In genomic region chr22:29456211-29456671, GRCh38 we compare ENCODE assay signal across 29 cellular contexts. TPM values are rescaled to one million over a fixed set of nuclear protein-coding genes. Genes with fewer than 3 reads are reported as not detected.
DNase-seq lines count a peak whose midpoint lies in the region; ATAC-seq, FAIRE-seq and TF ChIP-seq lines count a peak whose summit lies in the region.
"Had no signal": no experiment of that assay in that cellular context is flagged by ENCODE, and none has a peak within 500 bp of the region (broad histone marks: within the 10 kb centered on the region; RNA-seq: fewer than 3 reads in every experiment).

No MANE protein-coding gene starts in this region.

- no peak for TF ChIP-seq CTCF in GM23338 (conservative IDR thresholded peaks at IDR 0.05; ENCODE audit: low read depth in 2 of 2)
- TF ChIP-seq CTCF in chondrocyte (IDR thresholded peaks at IDR 0.05), result no peak
- TF ChIP-seq CTCF in HepG2 (CRISPR knock-in tag; IDR thresholded peaks at IDR 0.05), result no peak
- no peak for TF ChIP-seq CTCF in body of pancreas (IDR thresholded peaks at IDR 0.05)
- no peak for TF ChIP-seq CTCF in Calu3 (IDR thresholded peaks at IDR 0.05; ENCODE audit: unreplicated experiment)

- TF ChIP-seq RAD21 in HepG2 (CRISPR knock-in tag; IDR thresholded peaks at IDR 0.05), result no peak

- no peaks in the 10 kb centered on the region for H3K36me3 Mint-ChIP-seq in GM23338 (ENCODE audit: low read depth)
- no peaks in the 10 kb centered on the region for H3K36me3 Mint-ChIP-seq in chondrocyte (ENCODE audit: low read depth)
- no peaks in the 10 kb centered on the region for H3K36me3 Mint-ChIP-seq in Calu3 (ENCODE audit: insufficient read depth, unreplicated experiment)
- H3K36me3 Mint-ChIP-seq: activated naive CD8-positive, alpha-beta T cell treated with anti-CD3 and anti-CD28 coated beads for 36 hours; brain had no signal

- WGBS in HepG2 (ENCODE audit: low lambda C conversion rate), result 35% methylated on average over 3 of the region's 9 CpGs
- WGBS in body of pancreas, 2 donors, result 68 to 76% methylated on average over 9 of the region's 9 CpGs

- H3K9me3 Mint-ChIP-seq in GM23338 (no peaks in the 10 kb centered on the region), chondrocyte (ENCODE audit: low read depth) (no peaks in the 10 kb centered on the region), Calu3 (ENCODE audit: low read depth, unreplicated experiment) (no peaks in the 10 kb centered on the region)
- H3K9me3 Mint-ChIP-seq: activated naive CD8-positive, alpha-beta T cell treated with anti-CD3 and anti-CD28 coated beads for 36 hours; brain; stimulated activated naive CD8-positive, alpha-beta T cell treated with anti-CD3 and anti-CD28 coated beads, Interleukin-15, Interleukin-2, amounts not matched to agents 100 ng/mL and 50 ng/mL, for 24 hours had no signal

- H2AFZ ChIP-seq in GM23338 (no peak overlapping the region), HepG2 (ENCODE audit: low read length) (no peak overlapping the region)

- peaks cover 1% of the 10 kb centered on the region for H3K27me3 Mint-ChIP-seq in GM23338 (ENCODE audit: insufficient read depth, low read depth, poor library complexity)
- no peaks in the 10 kb centered on the region for H3K27me3 Mint-ChIP-seq in chondrocyte (ENCODE audit: low read depth)
- H3K27me3 Mint-ChIP-seq in Calu3 (ENCODE audit: unreplicated experiment), result no peaks in the 10 kb centered on the region
- H3K27me3 Mint-ChIP-seq: activated naive CD8-positive, alpha-beta T cell treated with anti-CD3 and anti-CD28 coated beads for 36 hours; brain; stimulated activated naive CD8-positive, alpha-beta T cell treated with anti-CD3 and anti-CD28 coated beads, Interleukin-15, Interleukin-2, amounts not matched to agents 100 ng/mL and 50 ng/mL, for 24 hours; T-helper 17 cell had no signal

- H3K4me1 ChIP-seq in GM23338 (ENCODE audit: insufficient read depth) (no peaks in the 10 kb centered on the region), HepG2 (ENCODE audit: insufficient read depth, low read length) (no peaks in the 10 kb centered on the region), body of pancreas (no peaks in the 10 kb centered on the region)
- H3K4me1 ChIP-seq: HAP-1, left lung, psoas muscle, upper lobe of left lung had no signal

- H4K20me1 ChIP-seq in GM23338 (replicated peaks; ENCODE audit: insufficient read depth) (no peaks in the 10 kb centered on the region), HepG2 (ENCODE audit: insufficient read depth, low read length) (no peaks in the 10 kb centered on the region)

- H3K27ac Mint-ChIP-seq in GM23338 (no peak overlapping the region), chondrocyte (ENCODE audit: unreplicated experiment) (peak overlapping the region; percentile 96), Calu3 (ENCODE audit: unreplicated experiment) (no peak overlapping the region)
- H3K27ac Mint-ChIP-seq: activated naive CD8-positive, alpha-beta T cell treated with anti-CD3 and anti-CD28 coated beads for 36 hours; stimulated activated naive CD8-positive, alpha-beta T cell treated with anti-CD3 and anti-CD28 coated beads, Interleukin-15, Interleukin-2, amounts not matched to agents 100 ng/mL and 50 ng/mL, for 24 hours; T-helper 17 cell had no signal

- H3K4me1 Mint-ChIP-seq in GM23338, result peaks cover 2% of the 10 kb centered on the region; the same call in 1 of the 3 replicates
- peaks cover 34% of the 10 kb centered on the region for H3K4me1 Mint-ChIP-seq in chondrocyte (ENCODE audit: low read depth)
- no peaks in the 10 kb centered on the region for H3K4me1 Mint-ChIP-seq in Calu3 (ENCODE audit: low read depth, unreplicated experiment)
- H3K4me1 Mint-ChIP-seq: activated naive CD8-positive, alpha-beta T cell treated with anti-CD3 and anti-CD28 coated beads for 36 hours; brain; T-helper 17 cell had no signal

- CTCF ChIA-PET in HepG2 (lab: Yijun Ruan, JAX; ENCODE audit: low intra/inter-chr PET ratio, low total read pairs), result no interaction called here
- CTCF ChIA-PET in Calu3 (lab: Charles Lee), result no interaction called here

- H3K27me3 ChIP-seq in GM23338 (ENCODE audit: insufficient read depth), result no peaks in the 10 kb centered on the region
- peaks cover 2 to 10% of the 10 kb centered on the region in 2 experiments; a peak in 3 of 5 replicates for H3K27me3 ChIP-seq in HepG2 (ENCODE audit: control insufficient read depth in 1 of 2, insufficient read depth in 2 of 2, low read length in 2 of 2)
- no peaks in the 10 kb centered on the region for H3K27me3 ChIP-seq in body of pancreas
- H3K27me3 ChIP-seq: left lung, upper lobe of left lung had no signal

- no peak overlapping the region for H3K4me2 ChIP-seq in GM23338
- no peak overlapping the region for H3K4me2 ChIP-seq in HepG2 (ENCODE audit: low read depth, low read length)

- H3K9me3 ChIP-seq in HepG2 (ENCODE audit: low read length), result no peaks in the 10 kb centered on the region
- H3K9me3 ChIP-seq in body of pancreas, result no peaks in the 10 kb centered on the region
- H3K9me3 ChIP-seq: HAP-1, left lung, psoas muscle, upper lobe of left lung had no signal

- H3K27ac ChIP-seq in GM23338 (ENCODE audit: low read depth) (no peak overlapping the region), HepG2 (ENCODE audit: extremely low read length, insufficient read depth, low read length) (no peak overlapping the region), body of pancreas (no peak overlapping the region)
- H3K27ac ChIP-seq: C4-2B, coronary artery, left lung, psoas muscle, SK-N-MC, upper lobe of left lung had no signal

- FAIRE-seq in HepG2 (lab: Jason Lieb, UNC), result no peak

- no peaks in the 10 kb centered on the region for H3K36me3 ChIP-seq in GM23338 (ENCODE audit: insufficient read depth)
- no peaks in the 10 kb centered on the region for H3K36me3 ChIP-seq in HepG2 (replicated peaks in 1 of 2; ENCODE audit: control insufficient read depth in 1 of 2, insufficient read depth in 2 of 2, low read length in 2 of 2)
- no peaks in the 10 kb centered on the region for H3K36me3 ChIP-seq in body of pancreas (replicated peaks in 1 of 2; ENCODE audit: insufficient read depth in 1 of 2, low read depth in 2 of 2)
- H3K36me3 ChIP-seq: HAP-1, left lung, upper lobe of left lung had no signal

- no peaks in the 10 kb centered on the region for H3F3A ChIP-seq in GM23338 (replicated peaks; ENCODE audit: low read depth)

- peak; percentile 36 for DNase-seq in GM23338 (ENCODE audit: low spot score)
- peak; percentile 36 for DNase-seq in chondrocyte (ENCODE audit: low spot score)
- no peak for DNase-seq in HepG2 (ENCODE audit: low spot score)
- peak; percentile 39 for DNase-seq in retina
- no peak for DNase-seq in body of pancreas
- DNase-seq in Calu3, result no peak
- DNase-seq in OCI-M2 (lab: John Stamatoyannopoulos, UW; ENCODE audit: unreplicated experiment), result no peak
- DNase-seq: ACHN; activated CD4-positive, alpha-beta T cell treated with anti-CD3 and anti-CD28 coated beads, Interleukin-2, amount 50 U/mL, for 1 hour; activated naive CD8-positive, alpha-beta T cell treated with anti-CD3 and anti-CD28 coated beads for 36 hours; GDM1; head of caudate nucleus; KBM-7; left lung; midbrain; NCI-H1694; NCI-H526; psoas muscle; RPMI8226; stimulated activated CD4-positive, alpha-beta T cell treated with anti-CD3 and anti-CD28 coated beads, Interleukin-4, amount 100 ng/mL, for 1 hour; T-helper 17 cell; upper lobe of left lung had no signal

- H3K4me3 ChIP-seq in GM23338, result no peak overlapping the region
- H3K4me3 ChIP-seq in HepG2 (replicated peaks in 1 of 3; ENCODE audit: insufficient read depth in 1 of 3, low read depth in 2 of 3, low read length in 3 of 3), result no peak overlapping the region
- H3K4me3 ChIP-seq in body of pancreas, result no peak overlapping the region
- H3K4me3 ChIP-seq: coronary artery, HAP-1, left lung, psoas muscle, SK-N-MC, upper lobe of left lung had no signal

- ATAC-seq in GM23338, result peak; percentile 15; the same call in 2 of the 3 replicates
- no peak for ATAC-seq in HepG2
- no peak for ATAC-seq in HG02973 (IDR thresholded peaks at IDR 0.05; ENCODE audit: unreplicated experiment)
- ATAC-seq in body of pancreas, result no peak
- ATAC-seq: left lung, psoas muscle, T-helper 17 cell had no signal

- H3K9me2 ChIP-seq in GM23338 (ENCODE audit: insufficient read depth), result no peaks in the 10 kb centered on the region

- TF ChIP-seq POLR2A in HepG2 (IDR thresholded peaks at IDR 0.05; ENCODE audit: insufficient read depth in 1 of 2, low read depth in 2 of 2, low read length in 2 of 2) (no peak), body of pancreas (IDR thresholded peaks at IDR 0.05) (no peak)

- POLR2A ChIA-PET in HepG2 (lab: Yijun Ruan, JAX), result no interaction called here

- H3K79me2 ChIP-seq in GM23338 (replicated peaks; ENCODE audit: insufficient read depth) (no peaks in the 10 kb centered on the region), HepG2 (ENCODE audit: insufficient read depth, low read length) (no peaks in the 10 kb centered on the region)

- BruUV-seq in HepG2 (replicated peaks; lab: Mats Ljungman, UMichigan) (no TSS peak), Calu3 (replicated peaks; lab: Mats Ljungman, UMichigan) (no TSS peak)

- intact Hi-C loops in HepG2 (cut with micrococcal nuclease; ENCODE audit: unreplicated experiment), result no loop called here
- intact Hi-C loops in body of pancreas (cut with DNase I), result no loop called here
- intact Hi-C loops in Calu3 (cut with micrococcal nuclease; ENCODE audit: unreplicated experiment), result no loop called here

- TF ChIP-seq EP300 in HepG2 (IDR thresholded peaks at IDR 0.05; ENCODE audit: low read depth in 2 of 2, low read length in 2 of 2) (no peak), HepG2 (CRISPR knock-in tag; IDR thresholded peaks at IDR 0.05; ENCODE audit: borderline replicate concordance) (no peak)

- no peak overlapping the region for H3K9ac ChIP-seq in HepG2 (ENCODE audit: insufficient read depth, low read depth, low read length)

- H3K4me3 Mint-ChIP-seq in GM23338, result no peak overlapping the region
- H3K4me3 Mint-ChIP-seq in chondrocyte (ENCODE audit: unreplicated experiment), result peak overlapping the region; percentile 27
- no peak overlapping the region for H3K4me3 Mint-ChIP-seq in Calu3 (ENCODE audit: low read depth, unreplicated experiment)
- H3K4me3 Mint-ChIP-seq: activated naive CD8-positive, alpha-beta T cell treated with anti-CD3 and anti-CD28 coated beads for 36 hours; brain; stimulated activated naive CD8-positive, alpha-beta T cell treated with anti-CD3 and anti-CD28 coated beads, Interleukin-15, Interleukin-2, amounts not matched to agents 100 ng/mL and 50 ng/mL, for 24 hours; T-helper 17 cell had no signal

- in situ Hi-C loops in HepG2 (cut with HindIII; ENCODE audit: extremely low pct_ligation_motif_present, low pct_unique_long_range_greater_than_20kb), result no loop called here

RNA-seq across cellular contexts. Expression of gene RFPL1, which starts 17.9 kb away (rescaled TPM):
- not detected in 2 replicates for total RNA-seq in GM23338 (2014; rRNA removed; shearing (Covaris generic))
- polyA plus RNA-seq in GM23338 (2016; fragmentation: Nextera tagmentation; extraction: Ambion mirVana) (not detected in 2 replicates), HepG2 (2011; rRNA removed) (not detected in 2 replicates)
- total RNA-seq in chondrocyte (not detected in 3 replicates), HepG2 (2016; rRNA removed; fragmentation: Illumina TruSeq; extraction: Trizol) (not detected in 2 replicates), body of pancreas (not detected), Calu3 (2022) (not detected in 2 replicates)
- total RNA-seq in HepG2 (2016; cell fraction: cytosol; rRNA removed; fragmentation: Illumina TruSeq; extraction: Trizol; ENCODE audit: low read depth), result not detected in 2 replicates
- not detected in 2 replicates for total RNA-seq in HepG2 (2016; cell fraction: insoluble cytoplasmic fraction; rRNA removed; fragmentation: Illumina TruSeq; extraction: Trizol)
- total RNA-seq in HepG2 (2016; cell fraction: membrane; rRNA removed; fragmentation: Illumina TruSeq; extraction: Trizol), result not detected in 2 replicates
- total RNA-seq in HepG2 (2016; cell fraction: nucleus; rRNA removed; fragmentation: Illumina TruSeq; extraction: Trizol), result not detected in 2 replicates
- not detected in 2 replicates for polyA plus RNA-seq in HepG2 (2011; cell fraction: cytosol; rRNA removed)
- polyA plus RNA-seq in HepG2 (2011; cell fraction: nucleus; rRNA removed), result not detected in 2 replicates
- not detected in 2 replicates for polyA plus RNA-seq in HepG2 (2012)
- polyA plus RNA-seq in HepG2 (2016; cell fraction: cytosol; fragmentation: Illumina TruSeq; extraction: Trizol; ENCODE audit: low read depth), result not detected in 2 replicates
- polyA plus RNA-seq in HepG2 (2016; cell fraction: insoluble cytoplasmic fraction; fragmentation: Illumina TruSeq; extraction: Trizol; ENCODE audit: low read depth), result not detected in 2 replicates
- polyA plus RNA-seq in HepG2 (2016; cell fraction: membrane; fragmentation: Illumina TruSeq; extraction: Trizol; ENCODE audit: low read depth), result not detected in 2 replicates
- not detected in 2 replicates for polyA plus RNA-seq in HepG2 (2016; cell fraction: nucleus; fragmentation: Illumina TruSeq; extraction: Trizol; ENCODE audit: insufficient read depth, low read depth)
- polyA minus RNA-seq in HepG2 (2011; rRNA and poly(A)+ RNA removed; ENCODE audit: low replicate concordance), result not detected in 2 replicates
- not detected in 2 replicates for polyA minus RNA-seq in HepG2 (2011; cell fraction: cytosol; rRNA and poly(A)+ RNA removed)
- not detected in 2 replicates for polyA minus RNA-seq in HepG2 (2011; cell fraction: nucleus; rRNA and poly(A)+ RNA removed)
- total RNA-seq: activated naive CD8-positive, alpha-beta T cell treated with anti-CD3 and anti-CD28 coated beads for 36 hours; left lung; psoas muscle; T-helper 17 cell; upper lobe of left lung had no signal
- polyA plus RNA-seq: psoas muscle had no signal

RNA-seq across cellular contexts. Expression of gene NEFH, which starts 23.8 kb away (rescaled TPM):
- total RNA-seq in GM23338 (2014; rRNA removed; shearing (Covaris generic)), result 2.4 and 2.8 TPM in 2 replicates
- polyA plus RNA-seq in GM23338 (2016; fragmentation: Nextera tagmentation; extraction: Ambion mirVana) (4.6 and 6.3 TPM in 2 replicates), HepG2 (2011; rRNA removed) (not detected in 2 replicates)
- total RNA-seq in chondrocyte (2.8 to 3.5 TPM (median 2.9 TPM) in 3 replicates), HepG2 (2016; rRNA removed; fragmentation: Illumina TruSeq; extraction: Trizol) (not detected in 2 replicates), body of pancreas (under 1 TPM; 0.33 to 0.52 TPM), Calu3 (2022) (not detected in 2 replicates)
- total RNA-seq in HepG2 (2016; cell fraction: cytosol; rRNA removed; fragmentation: Illumina TruSeq; extraction: Trizol; ENCODE audit: low read depth), result not detected in 2 replicates
- not detected in 2 replicates for total RNA-seq in HepG2 (2016; cell fraction: insoluble cytoplasmic fraction; rRNA removed; fragmentation: Illumina TruSeq; extraction: Trizol)
- total RNA-seq in HepG2 (2016; cell fraction: membrane; rRNA removed; fragmentation: Illumina TruSeq; extraction: Trizol), result not detected in 2 replicates
- total RNA-seq in HepG2 (2016; cell fraction: nucleus; rRNA removed; fragmentation: Illumina TruSeq; extraction: Trizol), result not detected in 2 replicates
- polyA plus RNA-seq in HepG2 (2011; cell fraction: cytosol; rRNA removed), result not detected in 2 replicates
- polyA plus RNA-seq in HepG2 (2011; cell fraction: nucleus; rRNA removed), result not detected in 2 replicates
- polyA plus RNA-seq in HepG2 (2012), result not detected in 2 replicates
- polyA plus RNA-seq in HepG2 (2016; cell fraction: cytosol; fragmentation: Illumina TruSeq; extraction: Trizol; ENCODE audit: low read depth), result not detected in 2 replicates
- not detected in 2 replicates for polyA plus RNA-seq in HepG2 (2016; cell fraction: insoluble cytoplasmic fraction; fragmentation: Illumina TruSeq; extraction: Trizol; ENCODE audit: low read depth)
- not detected in 2 replicates for polyA plus RNA-seq in HepG2 (2016; cell fraction: membrane; fragmentation: Illumina TruSeq; extraction: Trizol; ENCODE audit: low read depth)
- polyA plus RNA-seq in HepG2 (2016; cell fraction: nucleus; fragmentation: Illumina TruSeq; extraction: Trizol; ENCODE audit: insufficient read depth, low read depth), result not detected in 2 replicates
- polyA minus RNA-seq in HepG2 (2011; rRNA and poly(A)+ RNA removed; ENCODE audit: low replicate concordance), result 0.12 TPM in 1 of 2 replicates, not detected in the other
- not detected in 2 replicates for polyA minus RNA-seq in HepG2 (2011; cell fraction: cytosol; rRNA and poly(A)+ RNA removed)
- polyA minus RNA-seq in HepG2 (2011; cell fraction: nucleus; rRNA and poly(A)+ RNA removed), result not detected in 2 replicates

Comparison
In these comparisons a context has a peak if more than half of its experiments do, and no peak if none do; other contexts are left out.
1. DNase-seq: peak in GM23338 (single experiment), chondrocyte (single experiment) and retina (single experiment); none in HepG2 (single experiment), body of pancreas (0 of 4), Calu3 (single experiment) and OCI-M2 (single experiment).